Comparison of ENCODE assay signal across 8 cellular contexts in the genomic region with DNA sequence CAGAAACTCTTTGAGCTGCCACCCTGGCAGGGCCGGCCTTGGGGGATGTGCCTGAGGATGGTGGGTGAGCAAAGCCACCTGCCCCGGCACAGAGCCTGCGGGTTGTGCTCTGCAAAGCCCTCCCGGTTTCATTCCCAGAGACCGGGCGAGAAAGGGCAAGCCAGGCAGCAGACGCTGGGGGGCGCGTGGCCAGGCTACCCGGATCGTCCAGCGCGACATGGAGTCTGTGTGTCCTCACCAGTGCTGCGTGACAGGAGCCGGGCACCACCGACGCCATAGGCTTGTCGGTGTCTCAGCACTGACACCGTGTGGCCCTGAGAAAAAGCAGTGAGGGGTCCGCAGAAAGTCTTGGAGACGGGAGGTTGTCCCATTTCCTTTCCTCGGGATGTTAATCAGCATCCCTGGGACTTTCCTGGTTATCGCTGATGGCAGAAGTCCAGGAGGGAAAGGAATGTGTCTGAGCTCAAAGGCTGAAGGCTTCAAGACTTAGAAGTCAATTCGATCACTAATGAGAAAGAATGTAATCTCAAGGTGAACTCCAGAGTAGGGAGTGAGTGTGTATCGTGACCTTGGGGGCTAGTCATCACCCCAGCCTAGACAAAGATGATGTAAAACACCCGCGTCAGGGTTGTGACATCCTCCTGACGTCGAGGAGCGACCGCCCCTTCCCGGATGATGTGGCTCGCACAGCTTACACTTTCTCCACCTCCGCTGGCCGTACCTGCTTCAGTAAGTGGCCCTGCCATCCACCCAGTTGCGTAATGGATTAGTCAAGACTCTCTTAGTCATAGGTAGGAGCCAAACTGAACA. TPM values are rescaled to one million over a fixed set of nuclear protein-coding genes. Genes with fewer than 3 reads are reported as not detected.
DNase-seq lines count a peak whose midpoint lies in the region; ATAC-seq and TF ChIP-seq lines count a peak whose summit lies in the region.

No MANE protein-coding gene starts in this region.

- TF ChIP-seq CTCF in osteocyte (IDR thresholded peaks at IDR 0.05), result peak; percentile 69

- intact Hi-C loops in Right ventricle myocardium superior (cut with DNase I), result loop anchor here (2.0 kb wide), 1 partner anchor 68 kb away; no protein-coding TSS in a partner anchor

- peaks cover 6% of the 10 kb centered on the region for H3K27me3 Mint-ChIP-seq in activated naive CD8-positive, alpha-beta T cell
- H3K27me3 Mint-ChIP-seq in osteocyte (ENCODE audit: unreplicated experiment), result peaks cover 59% of the 10 kb centered on the region

- peak overlapping the region; percentile 46 for H3K27ac Mint-ChIP-seq in activated naive CD8-positive, alpha-beta T cell
- no peak overlapping the region for H3K27ac Mint-ChIP-seq in osteocyte (ENCODE audit: unreplicated experiment)

- peaks cover 9% of the 10 kb centered on the region for H3K4me1 Mint-ChIP-seq in activated naive CD8-positive, alpha-beta T cell (ENCODE audit: low read depth)
- peaks cover 19% of the 10 kb centered on the region for H3K4me1 Mint-ChIP-seq in osteocyte (ENCODE audit: unreplicated experiment)

- no peaks in the 10 kb centered on the region for H3K9me3 Mint-ChIP-seq in activated naive CD8-positive, alpha-beta T cell (ENCODE audit: low read depth)
- H3K9me3 Mint-ChIP-seq in osteocyte (ENCODE audit: unreplicated experiment), result no peaks in the 10 kb centered on the region

- no peaks in the 10 kb centered on the region for H3K36me3 Mint-ChIP-seq in activated naive CD8-positive, alpha-beta T cell
- H3K36me3 Mint-ChIP-seq in osteocyte (ENCODE audit: unreplicated experiment), result no peaks in the 10 kb centered on the region

- DNase-seq in Daoy (ENCODE audit: low read depth) (peak; percentile 89), LHCN-M2 (ENCODE audit: low read depth) (peak; percentile 47), SIG-M5 treated with dmso at 0.1 percent for 504 hours (lab: John Stamatoyannopoulos, UW; ENCODE audit: unreplicated experiment) (peak; percentile 76), Right ventricle myocardium superior (peak; percentile 85), osteocyte (ENCODE audit: extremely low spot score, unreplicated experiment) (peak; percentile 89), ureter (ENCODE audit: low spot score) (peak; percentile 90), cortex of kidney (lab: John Stamatoyannopoulos, UW) (no peak)

- H3K4me3 Mint-ChIP-seq in activated naive CD8-positive, alpha-beta T cell, result peak overlapping the region; percentile 75
- H3K4me3 Mint-ChIP-seq in osteocyte (ENCODE audit: unreplicated experiment), result peak overlapping the region; percentile 30

- ATAC-seq in Right ventricle myocardium superior (ENCODE audit: poor library complexity), result peak; percentile 92

RNA-seq across cellular contexts. Expression of a gene that starts 36.3 kb away (rescaled TPM):
- total RNA-seq in Daoy (2014; rRNA removed; shearing (Covaris generic)), result not detected in 2 replicates
- not detected in 2 replicates for total RNA-seq in LHCN-M2 (2014; rRNA removed)
- polyA plus RNA-seq in LHCN-M2 (2012), result not detected
- not detected for total RNA-seq in Right ventricle myocardium superior
- total RNA-seq in osteocyte, result not detected in 2 replicates
- total RNA-seq in ureter, result 0.34 TPM

RNA-seq across cellular contexts. Expression of a gene that starts 37.2 kb away (rescaled TPM):
- total RNA-seq in Daoy (2014; rRNA removed; shearing (Covaris generic)), result not detected in 2 replicates
- not detected in 2 replicates for total RNA-seq in LHCN-M2 (2014; rRNA removed)
- polyA plus RNA-seq in LHCN-M2 (2012), result not detected
- not detected for total RNA-seq in Right ventricle myocardium superior
- total RNA-seq in osteocyte, result not detected in 2 replicates
- 0.13 TPM for total RNA-seq in ureter
